ENCODE assay signal across 15 cellular contexts in the genomic region with DNA sequence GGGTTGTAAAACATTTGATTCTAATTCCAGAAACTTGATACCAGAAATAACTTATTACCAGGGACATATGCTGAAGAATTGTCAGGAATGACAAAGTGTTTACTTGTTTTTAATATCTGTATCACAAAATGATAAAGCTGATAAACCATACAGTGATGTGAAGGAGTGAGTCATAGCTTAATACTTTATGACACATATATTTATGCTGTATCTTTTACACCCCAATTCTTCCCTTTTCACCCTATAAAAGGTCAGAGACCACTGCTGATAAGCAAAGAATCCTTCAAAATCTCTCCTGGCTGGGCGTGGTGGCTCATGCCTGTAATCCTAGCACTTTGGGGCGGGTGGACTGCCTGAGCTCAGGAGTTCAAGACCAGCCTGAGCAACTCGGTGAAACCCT. TPM values are rescaled to one million over a fixed set of nuclear protein-coding genes. Genes with fewer than 3 reads are reported as not detected.
DNase-seq lines count a peak whose midpoint lies in the region; ATAC-seq and TF ChIP-seq lines count a peak whose summit lies in the region.
"Had no signal": no experiment of that assay in that cellular context is flagged by ENCODE, and none has a peak within 500 bp of the region (broad histone marks: within the 10 kb centered on the region; RNA-seq: fewer than 3 reads in every experiment).

No MANE protein-coding gene starts in this region.

- H3K79me2 ChIP-seq in OCI-LY1 (ENCODE audit: insufficient read depth, low read length) = peaks cover 31% of the 10 kb centered on the region

- H3K4me3 ChIP-seq in CD4-positive, alpha-beta memory T cell (ENCODE audit: low read length in 2 of 2) = no peak overlapping the region
- no peak overlapping the region for H3K4me3 ChIP-seq in OCI-LY1 (ENCODE audit: low read depth, low read length, poor library complexity, severe bottlenecking)
- no peak overlapping the region for H3K4me3 ChIP-seq in effector memory CD4-positive, alpha-beta T cell (ENCODE audit: insufficient read depth, low read depth, low read length, poor library complexity, severe bottlenecking)
- H3K4me3 ChIP-seq: left ventricle myocardium inferior, MG63, Peyer's patch had no signal

- no peak for DNase-seq in CD4-positive, alpha-beta memory T cell
- no peak for DNase-seq in progenitor cell of endocrine pancreas (ENCODE audit: low spot score, unreplicated experiment)
- no peak for DNase-seq in effector memory CD4-positive, alpha-beta T cell
- DNase-seq in NCI-H2029 treated with DMSO at 0.1 percent for 48 hours (lab: John Stamatoyannopoulos, UW) = no peak
- DNase-seq: amygdala; effector CD8-positive, alpha-beta T cell; left ventricle myocardium inferior; MG63; occipital lobe; Peyer's patch had no signal

- no peaks in the 10 kb centered on the region for H3K9me3 ChIP-seq in CD4-positive, alpha-beta memory T cell (ENCODE audit: control insufficient read depth in 1 of 2, low read length in 2 of 2)
- peaks cover 5% of the 10 kb centered on the region; the same call in 1 of the 2 replicates for H3K9me3 ChIP-seq in OCI-LY1 (ENCODE audit: low read length)
- no peaks in the 10 kb centered on the region for H3K9me3 ChIP-seq in effector memory CD4-positive, alpha-beta T cell (ENCODE audit: control insufficient read depth, low read length)
- H3K9me3 ChIP-seq: left ventricle myocardium inferior, MG63, Peyer's patch had no signal

- H3K27ac Mint-ChIP-seq in CD4-positive, alpha-beta memory T cell = peak overlapping the region; percentile 18 to 98 (median 81)
- peak overlapping the region; percentile 91 for H3K27ac Mint-ChIP-seq in dendritic cell treated with granulocyte-macrophage colony-stimulating factor and Interleukin-4, amounts not matched to agents 40 ng/mL and 50 ng/mL, for 4 days
- peak overlapping the region; percentile 42 for H3K27ac Mint-ChIP-seq in progenitor cell of endocrine pancreas

- intact Hi-C loops in CD4-positive, alpha-beta memory T cell (cut with micrococcal nuclease) = loop anchor here (2.0 to 5.0 kb wide), 6 partner anchors 13 to 1088 kb away; a partner anchor contains a TSS
- intact Hi-C loops in dendritic cell treated with granulocyte-macrophage colony-stimulating factor and Interleukin-4, amounts not matched to agents 40 ng/mL and 50 ng/mL, for 4 days (cut with micrococcal nuclease) = loop anchor here (5.0 to 10.0 kb wide), 4 partner anchors 62 to 438 kb away; a partner anchor contains a TSS

- ATAC-seq in GM21360 (IDR thresholded peaks at IDR 0.05; ENCODE audit: unreplicated experiment) (no peak), HG02938 (IDR thresholded peaks at IDR 0.05; ENCODE audit: unreplicated experiment) (no peak)

- POLR2A ChIA-PET in CD4-positive, alpha-beta memory T cell (lab: Charles Lee; ENCODE audit: partially characterized antibody) = interaction anchor here (3.1 to 4.2 kb wide), 2 partner anchors 11 kb away, joined by 18 to 172 read pairs; no protein-coding TSS in a partner anchor

- H3K4me2 ChIP-seq in OCI-LY1 (ENCODE audit: low read length) = no peak overlapping the region

- H3K9ac ChIP-seq in OCI-LY1 (ENCODE audit: low read length) = no peak overlapping the region

- H3K27me3 ChIP-seq in CD4-positive, alpha-beta memory T cell (ENCODE audit: insufficient read depth, low read length) = no peaks in the 10 kb centered on the region
- no peaks in the 10 kb centered on the region for H3K27me3 ChIP-seq in OCI-LY1 (ENCODE audit: insufficient read depth, low read length)
- no peaks in the 10 kb centered on the region for H3K27me3 ChIP-seq in effector memory CD4-positive, alpha-beta T cell (replicated peaks; ENCODE audit: control insufficient read depth, insufficient read depth, low read length, poor library complexity, severe bottlenecking)
- H3K27me3 ChIP-seq: MG63, Peyer's patch had no signal

- peaks cover 0 to 22% of the 10 kb centered on the region in 2 donors for H3K36me3 Mint-ChIP-seq in CD4-positive, alpha-beta memory T cell
- peaks cover 10% of the 10 kb centered on the region for H3K36me3 Mint-ChIP-seq in dendritic cell treated with granulocyte-macrophage colony-stimulating factor and Interleukin-4, amounts not matched to agents 40 ng/mL and 50 ng/mL, for 4 days (ENCODE audit: low read depth)
- no peaks in the 10 kb centered on the region for H3K36me3 Mint-ChIP-seq in progenitor cell of endocrine pancreas (ENCODE audit: insufficient read depth)

- H3K27ac ChIP-seq in CD4-positive, alpha-beta memory T cell (ENCODE audit: low read depth, low read length) = no peak overlapping the region
- H3K27ac ChIP-seq in OCI-LY1 (ENCODE audit: low read depth, low read length, poor library complexity, severe bottlenecking) = peak overlapping the region; percentile 95
- no peak overlapping the region for H3K27ac ChIP-seq in effector memory CD4-positive, alpha-beta T cell (ENCODE audit: insufficient read depth, low read length, poor library complexity, severe bottlenecking)
- H3K27ac ChIP-seq: C4-2B, left ventricle myocardium inferior had no signal

- H4K20me1 ChIP-seq in OCI-LY1 (ENCODE audit: insufficient read depth, low read length) = no peaks in the 10 kb centered on the region

- H3F3A ChIP-seq in OCI-LY1 (ENCODE audit: insufficient read depth, low read length) = no peaks in the 10 kb centered on the region

- peaks cover 21 to 44% (median 32%) of the 10 kb centered on the region in 4 donors for H3K4me1 Mint-ChIP-seq in CD4-positive, alpha-beta memory T cell
- peaks cover 67% of the 10 kb centered on the region for H3K4me1 Mint-ChIP-seq in dendritic cell treated with granulocyte-macrophage colony-stimulating factor and Interleukin-4, amounts not matched to agents 40 ng/mL and 50 ng/mL, for 4 days (ENCODE audit: low read depth)
- peaks cover 23% of the 10 kb centered on the region for H3K4me1 Mint-ChIP-seq in progenitor cell of endocrine pancreas (ENCODE audit: low read depth)

- H3K9me3 Mint-ChIP-seq in CD4-positive, alpha-beta memory T cell = peaks cover 0 to 4% (median 0%) of the 10 kb centered on the region in 8 donors
- no peaks in the 10 kb centered on the region for H3K9me3 Mint-ChIP-seq in dendritic cell treated with granulocyte-macrophage colony-stimulating factor and Interleukin-4, amounts not matched to agents 40 ng/mL and 50 ng/mL, for 4 days
- peaks cover 5% of the 10 kb centered on the region for H3K9me3 Mint-ChIP-seq in progenitor cell of endocrine pancreas (ENCODE audit: low read depth)

- peaks cover 27% of the 10 kb centered on the region for H3K4me1 ChIP-seq in CD4-positive, alpha-beta memory T cell (ENCODE audit: insufficient read depth, low read length)
- peaks cover 47% of the 10 kb centered on the region for H3K4me1 ChIP-seq in OCI-LY1 (ENCODE audit: insufficient read depth, low read length, severe bottlenecking)
- H3K4me1 ChIP-seq in effector memory CD4-positive, alpha-beta T cell (ENCODE audit: control insufficient read depth, insufficient read depth, low read length, poor library complexity, severe bottlenecking) = peaks cover 22% of the 10 kb centered on the region

- no peak overlapping the region for H2AFZ ChIP-seq in OCI-LY1 (ENCODE audit: low read length)

- no peaks in the 10 kb centered on the region for H3K9me2 ChIP-seq in OCI-LY1 (ENCODE audit: low read depth, low read length)

- no peaks in the 10 kb centered on the region for H3K36me3 ChIP-seq in CD4-positive, alpha-beta memory T cell (ENCODE audit: insufficient read depth, low read length)
- H3K36me3 ChIP-seq in OCI-LY1 (ENCODE audit: insufficient read depth, low read length) = no peaks in the 10 kb centered on the region
- H3K36me3 ChIP-seq in effector memory CD4-positive, alpha-beta T cell (ENCODE audit: control insufficient read depth, insufficient read depth, low read length) = no peaks in the 10 kb centered on the region
- H3K36me3 ChIP-seq: left ventricle myocardium inferior, MG63, Peyer's patch had no signal

- H3K27me3 Mint-ChIP-seq in CD4-positive, alpha-beta memory T cell = peaks cover 0 to 2% of the 10 kb centered on the region in 2 donors
- no peaks in the 10 kb centered on the region for H3K27me3 Mint-ChIP-seq in dendritic cell treated with granulocyte-macrophage colony-stimulating factor and Interleukin-4, amounts not matched to agents 40 ng/mL and 50 ng/mL, for 4 days
- no peaks in the 10 kb centered on the region for H3K27me3 Mint-ChIP-seq in progenitor cell of endocrine pancreas

- TF ChIP-seq CTCF in OCI-LY1 (IDR thresholded peaks at IDR 0.05; ENCODE audit: low read length) = no peak
- no peak for TF ChIP-seq CTCF in progenitor cell of endocrine pancreas (IDR thresholded peaks at IDR 0.05; ENCODE audit: unreplicated experiment)

- CTCF ChIA-PET in CD4-positive, alpha-beta memory T cell (lab: Charles Lee; ENCODE audit: partially characterized antibody) = interaction anchor here (1.0 to 3.9 kb wide), 3 partner anchors 12 to 34 kb away, joined by 3 to 105 read pairs (median 3); no protein-coding TSS in a partner anchor

- H3K4me3 Mint-ChIP-seq in CD4-positive, alpha-beta memory T cell = no peak overlapping the region
- H3K4me3 Mint-ChIP-seq in dendritic cell treated with granulocyte-macrophage colony-stimulating factor and Interleukin-4, amounts not matched to agents 40 ng/mL and 50 ng/mL, for 4 days = no peak overlapping the region
- H3K4me3 Mint-ChIP-seq in progenitor cell of endocrine pancreas (ENCODE audit: low read depth) = no peak overlapping the region

RNA-seq across cellular contexts. Expression of a gene that starts 1.6 kb away (rescaled TPM):
- 10 to 100 TPM; 48.8 to 54.1 TPM for total RNA-seq in CD4-positive, alpha-beta memory T cell
- polyA plus RNA-seq in CD4-positive, alpha-beta memory T cell = 100 to 1,000 TPM in 1 of 2 donors, 10 to 100 TPM in 1; 66.5 to 100 TPM
- total RNA-seq in progenitor cell of endocrine pancreas = 47.9 and 51.8 TPM in 2 replicates
